ENCODE assay signal across 17 cellular contexts in genomic region chr16:15605869-15606520, GRCh38. TPM values are rescaled to one million over a fixed set of nuclear protein-coding genes. Genes with fewer than 3 reads are reported as not detected.
DNase-seq lines count a peak whose midpoint lies in the region; ATAC-seq, FAIRE-seq and TF ChIP-seq lines count a peak whose summit lies in the region.
"Had no signal": no experiment of that assay in that cellular context is flagged by ENCODE, and none has a peak within 500 bp of the region (broad histone marks: within the 10 kb centered on the region; RNA-seq: fewer than 3 reads in every experiment).

No MANE protein-coding gene starts in this region.

- CTCF ChIA-PET in CD8-positive, alpha-beta T cell (lab: Charles Lee), result no interaction called here
- CTCF ChIA-PET in K562 (lab: Yijun Ruan, JAX; ENCODE audit: low intra/inter-chr PET ratio), result no interaction called here

- no peaks in the 10 kb centered on the region for H3K9me3 ChIP-seq in CD8-positive, alpha-beta T cell (ENCODE audit: low read length)
- no peaks in the 10 kb centered on the region for H3K9me3 ChIP-seq in K562 (replicated peaks; ENCODE audit: control insufficient read depth, insufficient read depth, low read depth, low read length)
- H3K9me3 ChIP-seq: BE2C had no signal

- peaks cover 87% of the 10 kb centered on the region for H3K36me3 ChIP-seq in CD8-positive, alpha-beta T cell (ENCODE audit: insufficient read depth, low read length)
- H3K36me3 ChIP-seq in K562 (ENCODE audit: control insufficient read depth, insufficient read depth, low read length), result peaks cover 68% of the 10 kb centered on the region

- no peak for TF ChIP-seq RAD21 in K562 (CRISPR knock-in tag; conservative IDR thresholded peaks at IDR 0.05 in 1 of 2, IDR thresholded peaks at IDR 0.05 in 1 of 2)

- no TSS peak for BruUV-seq in K562 (replicated peaks; lab: Mats Ljungman, UMichigan)

- no peak for TF ChIP-seq CTCF in CD8-positive, alpha-beta T cell (IDR thresholded peaks at IDR 0.05)
- TF ChIP-seq CTCF in K562 (IDR thresholded peaks at IDR 0.05 in 2 of 3, conservative IDR thresholded peaks at IDR 0.05 in 1 of 3; ENCODE audit: insufficient read depth in 2 of 3, low read depth in 1 of 3, low read length in 3 of 3) (no peak), neural crest cell (conservative IDR thresholded peaks at IDR 0.05) (no peak)

- H3K9me3 Mint-ChIP-seq in CD8-positive, alpha-beta T cell, result no peaks in the 10 kb centered on the region
- H3K9me3 Mint-ChIP-seq in neural crest cell, result no peaks in the 10 kb centered on the region

- WGBS in K562 (ENCODE audit: insufficient coverage, low coverage, missing lambda C conversion rate), result 86% methylated on average over 13 of the region's 13 CpGs

- POLR2A ChIA-PET in CD8-positive, alpha-beta T cell (lab: Charles Lee), result interaction anchor here (1.5 kb wide), 1 partner anchor 17 kb away, joined by 3 read pairs; no protein-coding TSS in a partner anchor
- POLR2A ChIA-PET in K562 (lab: Yijun Ruan, JAX), result interaction anchor here (0.6 to 1.9 kb wide), 4 partner anchors 9 to 59 kb away, joined by 3 to 6 read pairs (median 4); no protein-coding TSS in a partner anchor

- H3K36me3 Mint-ChIP-seq in CD8-positive, alpha-beta T cell, result peaks cover 97% of the 10 kb centered on the region
- peaks cover 38% of the 10 kb centered on the region for H3K36me3 Mint-ChIP-seq in neural crest cell (ENCODE audit: low read depth)

- in situ Hi-C loops in K562 (cut with MboI), result no loop called here

- FAIRE-seq in K562 (lab: Jason Lieb, UNC), result no peak
- no peak for FAIRE-seq in frontal cortex (lab: Jason Lieb, UNC)
- FAIRE-seq: bronchial epithelial cell, GM19239, kidney had no signal

- no peak for ATAC-seq in CD8-positive, alpha-beta T cell
- no peak for ATAC-seq in K562
- ATAC-seq in GM19035 (IDR thresholded peaks at IDR 0.05; ENCODE audit: unreplicated experiment), result no peak
- ATAC-seq in GM18858 (IDR thresholded peaks at IDR 0.05; ENCODE audit: unreplicated experiment), result no peak

- H3K9me1 ChIP-seq in K562 (ENCODE audit: control insufficient read depth, insufficient read depth, low read length), result peaks cover 7% of the 10 kb centered on the region

- peaks cover 2% of the 10 kb centered on the region for H3K4me1 Mint-ChIP-seq in CD8-positive, alpha-beta T cell (ENCODE audit: low read depth)
- H3K4me1 Mint-ChIP-seq in neural crest cell, result no peaks in the 10 kb centered on the region

- no peak overlapping the region for H3K27ac ChIP-seq in CD8-positive, alpha-beta T cell (ENCODE audit: low read depth, low read length)
- no peak overlapping the region for H3K27ac ChIP-seq in K562 (ENCODE audit: extremely low read depth, low read depth, low read length)

- no peak for DNase-seq in CD8-positive, alpha-beta T cell
- DNase-seq in NCI-H748 (lab: John Stamatoyannopoulos, UW; ENCODE audit: unreplicated experiment), result peak; percentile 50
- DNase-seq in K562 (ENCODE audit: extremely low read depth in 1 of 4, low spot score in 3 of 4), result no peak
- DNase-seq in neural crest cell (ENCODE audit: low read depth, low spot score), result no peak
- DNase-seq in NCI-H2029 treated with DMSO at 0.1 percent for 48 hours (lab: John Stamatoyannopoulos, UW), result no peak
- no peak for DNase-seq in frontal cortex (ENCODE audit: low spot score in 2 of 2)
- DNase-seq: activated CD4-positive, CD25-positive, alpha-beta regulatory T cell treated with anti-CD3 and anti-CD28 coated beads, Interleukin-2, amount 50 U/mL, for 72 hours; BE2C; kidney; MV-4-11; NCI-H510A; stimulated activated CD8-positive, alpha-beta memory T cell treated with anti-CD3 and anti-CD28 coated beads, Interleukin-4, amount 100 ng/mL, for 48 hours; SW 1271 had no signal

- H3K9ac ChIP-seq in K562 (ENCODE audit: insufficient read depth in 1 of 2, low read depth in 2 of 2, low read length in 2 of 2), result peak overlapping the region in 1 of 2 experiments; percentile 38; a peak in 1 of 4 replicates

- H3K27me3 Mint-ChIP-seq in CD8-positive, alpha-beta T cell (ENCODE audit: low read depth), result no peaks in the 10 kb centered on the region
- H3K27me3 Mint-ChIP-seq in neural crest cell (ENCODE audit: low read depth), result no peaks in the 10 kb centered on the region

- H3K4me3 Mint-ChIP-seq in CD8-positive, alpha-beta T cell, result no peak overlapping the region
- no peak overlapping the region for H3K4me3 Mint-ChIP-seq in neural crest cell

- H3K4me2 ChIP-seq in K562 (ENCODE audit: insufficient read depth, low read length), result no peak overlapping the region

- no peak overlapping the region for H3K4me3 ChIP-seq in CD8-positive, alpha-beta T cell (ENCODE audit: low read depth, low read length)
- H3K4me3 ChIP-seq in K562, result no peak overlapping the region

- no peaks in the 10 kb centered on the region for H3K79me2 ChIP-seq in K562 (ENCODE audit: control insufficient read depth, insufficient read depth, low read length)

- peak overlapping the region; percentile 73 for H3K27ac Mint-ChIP-seq in CD8-positive, alpha-beta T cell
- peak overlapping the region; percentile 68 for H3K27ac Mint-ChIP-seq in neural crest cell (ENCODE audit: unreplicated experiment)

- no peaks in the 10 kb centered on the region for H3K27me3 ChIP-seq in CD8-positive, alpha-beta T cell (ENCODE audit: insufficient read depth, low read length)
- H3K27me3 ChIP-seq in K562 (ENCODE audit: control insufficient read depth in 2 of 2, insufficient read depth in 2 of 2, low read length in 2 of 2), result no peaks in the 10 kb centered on the region
- H3K27me3 ChIP-seq: BE2C had no signal

- intact Hi-C loops in CD8-positive, alpha-beta T cell (cut with DNase I, micrococcal nuclease), result no loop called here
- intact Hi-C loops in K562 (cut with micrococcal nuclease), result no loop called here

- H3K4me1 ChIP-seq in CD8-positive, alpha-beta T cell (ENCODE audit: insufficient read depth, low read length), result no peaks in the 10 kb centered on the region
- H3K4me1 ChIP-seq in K562 (replicated peaks in 1 of 2; ENCODE audit: control insufficient read depth in 2 of 2, insufficient read depth in 2 of 2, low read length in 2 of 2), result no peaks in the 10 kb centered on the region; a peak in 3 of 5 replicates
- H3K4me1 ChIP-seq: BE2C had no signal

- no peak for TF ChIP-seq EP300 in K562 (IDR thresholded peaks at IDR 0.05; ENCODE audit: low read length)

- no peaks in the 10 kb centered on the region for H4K20me1 ChIP-seq in K562 (replicated peaks; ENCODE audit: control insufficient read depth, insufficient read depth, low read length)

- TF ChIP-seq POLR2A in K562 (conservative IDR thresholded peaks at IDR 0.05), result no peak

- H2AFZ ChIP-seq in K562 (ENCODE audit: low read depth, low read length), result no peak overlapping the region

TF ChIP-seq in K562, 482 proteins besides CTCF, POLR2A, EP300 and RAD21 (continues in another document):
- peak; percentile 55 for TF ChIP-seq PKNOX1 (IDR thresholded peaks at IDR 0.05)

RNA-seq across cellular contexts. Expression of gene MARF1, which starts 37.0 kb away (rescaled TPM):
- total RNA-seq in CD8-positive, alpha-beta T cell, result 100 to 1,000 TPM; 169 to 176 TPM
- total RNA-seq in K562 (2011; cell fraction: chromatin; rRNA removed; ENCODE audit: low replicate concordance), result 123 and 208 TPM in 2 replicates
- total RNA-seq in K562 (2011; cell fraction: nucleolus; rRNA removed), result 39.4 and 39.6 TPM in 2 replicates
- total RNA-seq in K562 (2011; cell fraction: nucleoplasm; rRNA removed), result 73.5 and 85.4 TPM in 2 replicates
- total RNA-seq in K562 (2014; rRNA removed) (8.8 and 11.7 TPM in 2 replicates), K562 (2014; rRNA removed; fragmentation: Illumina TruSeq; extraction: Trizol) (8.6 and 12.4 TPM in 2 replicates), K562 (2015; rRNA removed; fragmentation: Illumina TruSeq; extraction: Trizol) (8.8 and 9.1 TPM in 2 replicates), K562 (2021) (29.9 and 33.2 TPM in 2 replicates), neural crest cell (52.7 and 60.1 TPM in 2 replicates), frontal cortex (20.4 TPM)
- polyA plus RNA-seq in K562 (2011; rRNA removed) (14.9 and 15.8 TPM in 2 replicates), K562 (2014; fragmentation: Illumina TruSeq; extraction: Trizol) (20.0 and 20.4 TPM in 2 replicates), K562 (2014; fragmentation: Nextera tagmentation; extraction: Ambion mirVana) (1 to 10 TPM; 4.7 to 5.3 TPM), K562 (2014; rRNA removed) (10.5 and 13.5 TPM in 2 replicates)
- 6.0 and 8.9 TPM in 2 replicates for polyA plus RNA-seq in K562 (2011; cell fraction: cytosol; rRNA removed)
- polyA plus RNA-seq in K562 (2011; cell fraction: nucleus; rRNA removed), result 55.8 and 66.2 TPM in 2 replicates
- 15.9 and 23.1 TPM in 2 replicates for polyA plus RNA-seq in K562 (2012)
- polyA minus RNA-seq in K562 (2011; rRNA and poly(A)+ RNA removed), result 27.3 and 31.8 TPM in 2 replicates
- polyA minus RNA-seq in K562 (2011; cell fraction: cytosol; rRNA and poly(A)+ RNA removed), result 12.8 and 15.4 TPM in 2 replicates
- 24.4 and 39.8 TPM in 2 replicates for polyA minus RNA-seq in K562 (2011; cell fraction: nucleus; rRNA and poly(A)+ RNA removed)

RNA-seq across cellular contexts. Expression of gene NDE1, which starts 44.0 kb away (rescaled TPM):
- total RNA-seq in CD8-positive, alpha-beta T cell, result 100 to 1,000 TPM; 113 to 119 TPM
- total RNA-seq in K562 (2011; cell fraction: chromatin; rRNA removed; ENCODE audit: low replicate concordance), result 97.1 and 106 TPM in 2 replicates
- 52.9 and 59.7 TPM in 2 replicates for total RNA-seq in K562 (2011; cell fraction: nucleolus; rRNA removed)
- total RNA-seq in K562 (2011; cell fraction: nucleoplasm; rRNA removed), result 67.1 and 73.9 TPM in 2 replicates
- total RNA-seq in K562 (2014; rRNA removed) (27.5 and 28.2 TPM in 2 replicates), K562 (2014; rRNA removed; fragmentation: Illumina TruSeq; extraction: Trizol) (34.7 and 43.9 TPM in 2 replicates), K562 (2015; rRNA removed; fragmentation: Illumina TruSeq; extraction: Trizol) (29.0 and 30.0 TPM in 2 replicates), K562 (2021) (48.2 and 59.9 TPM in 2 replicates), neural crest cell (72.2 and 74.0 TPM in 2 replicates), frontal cortex (4.1 TPM)
- polyA plus RNA-seq in K562 (2011; rRNA removed) (21.7 and 24.8 TPM in 2 replicates), K562 (2014; fragmentation: Illumina TruSeq; extraction: Trizol) (39.2 and 40.4 TPM in 2 replicates), K562 (2014; fragmentation: Nextera tagmentation; extraction: Ambion mirVana) (1 to 10 TPM; 3.1 to 3.6 TPM), K562 (2014; rRNA removed) (31.0 and 32.2 TPM in 2 replicates)
- 24.6 and 27.8 TPM in 2 replicates for polyA plus RNA-seq in K562 (2011; cell fraction: cytosol; rRNA removed)
- 18.8 and 22.8 TPM in 2 replicates for polyA plus RNA-seq in K562 (2011; cell fraction: nucleus; rRNA removed)
- 30.4 and 37.2 TPM in 2 replicates for polyA plus RNA-seq in K562 (2012)
- 31.2 and 32.1 TPM in 2 replicates for polyA minus RNA-seq in K562 (2011; rRNA and poly(A)+ RNA removed)
- polyA minus RNA-seq in K562 (2011; cell fraction: cytosol; rRNA and poly(A)+ RNA removed), result 27.2 and 29.6 TPM in 2 replicates
- polyA minus RNA-seq in K562 (2011; cell fraction: nucleus; rRNA and poly(A)+ RNA removed), result 15.2 and 21.0 TPM in 2 replicates
